Comparison of ENCODE assay signal across 11 cellular contexts in genomic region chr2:131529864-131530445, GRCh38. TPM values are rescaled to one million over a fixed set of nuclear protein-coding genes. Genes with fewer than 3 reads are reported as not detected.
DNase-seq lines count a peak whose midpoint lies in the region; ATAC-seq and TF ChIP-seq lines count a peak whose summit lies in the region.
"Not testable (repeated sequence)": the region's sequence is repeated elsewhere in the genome, so short reads cannot be mapped to it uniquely, and the experiment has no call there.
"Had no signal": no experiment of that assay in that cellular context is flagged by ENCODE, and none has a peak within 500 bp of the region (broad histone marks: within the 10 kb centered on the region; RNA-seq: fewer than 3 reads in every experiment).

No MANE protein-coding gene starts in this region.

- intact Hi-C loops in colonic mucosa (cut with DNase I); sciatic nerve (cut with DNase I); vagina (cut with DNase I): not testable (repeated sequence)

- H3K4me3 Mint-ChIP-seq in CD4-positive, CD25-positive, alpha-beta regulatory T cell = peak overlapping the region in 3 of 4 donors; percentile 60 to 73 (median 71)
- peak overlapping the region in 6 of 10 donors; percentile 41 to 89 (median 77) for H3K4me3 Mint-ChIP-seq in naive thymus-derived CD8-positive, alpha-beta T cell

- not testable (repeated sequence) for H3K27me3 Mint-ChIP-seq in CD4-positive, CD25-positive, alpha-beta regulatory T cell; naive thymus-derived CD8-positive, alpha-beta T cell

- H3K9ac ChIP-seq in KMS-11; colonic mucosa (ENCODE audit: low read depth in 2 of 2, low read length in 2 of 2): not testable (repeated sequence)

- H3K9me3 Mint-ChIP-seq in CD4-positive, CD25-positive, alpha-beta regulatory T cell; naive thymus-derived CD8-positive, alpha-beta T cell: not testable (repeated sequence)

- peak overlapping the region; percentile 98; the same call in 1 of the 2 replicates for H3K4me2 ChIP-seq in KMS-11

- not testable (repeated sequence) for TF ChIP-seq POLR2A in vagina (IDR thresholded peaks at IDR 0.05)

- H2AFZ ChIP-seq in KMS-11 (ENCODE audit: low read depth) = peak overlapping the region; percentile 76

- not testable (repeated sequence) for DNase-seq in CD4-positive, CD25-positive, alpha-beta regulatory T cell
- peak; percentile 47 for DNase-seq in activated CD8-positive, alpha-beta memory T cell treated with anti-CD3 and anti-CD28 coated beads for 24 hours
- DNase-seq in colonic mucosa (peak; percentile 6), sciatic nerve (ENCODE audit: low spot score) (peak; percentile 39), vagina (ENCODE audit: extremely low spot score in 2 of 2) (peak; percentile 44 to 85)
- DNase-seq in naive thymus-derived CD8-positive, alpha-beta T cell = peak in 1 of 10 donors; percentile 11

- not testable (repeated sequence) for TF ChIP-seq CTCF in KMS-11 (conservative IDR thresholded peaks at IDR 0.05; ENCODE audit: low read depth, low read length); colonic mucosa (IDR thresholded peaks at IDR 0.05); vagina (IDR thresholded peaks at IDR 0.05)

- not testable (repeated sequence) for H4K20me1 ChIP-seq in KMS-11 (ENCODE audit: insufficient read depth)

- H3K27ac ChIP-seq in CD4-positive, CD25-positive, alpha-beta regulatory T cell (ENCODE audit: insufficient read depth, low read length, poor library complexity, severe bottlenecking); colonic mucosa; vagina: not testable (repeated sequence)
- H3K27ac ChIP-seq in KMS-11 = peak overlapping the region; percentile 42; the same call in 1 of the 2 replicates

- not testable (repeated sequence) for H3K79me2 ChIP-seq in KMS-11 (ENCODE audit: insufficient read depth, low read depth)

- H3K4me3 ChIP-seq in CD4-positive, CD25-positive, alpha-beta regulatory T cell (ENCODE audit: low read depth, low read length); KMS-11 (IDR thresholded peaks at IDR 0.05; ENCODE audit: insufficient read depth, low read depth, low read length); colonic mucosa; vagina: not testable (repeated sequence)

- not testable (repeated sequence) for H3K27me3 ChIP-seq in CD4-positive, CD25-positive, alpha-beta regulatory T cell (ENCODE audit: control insufficient read depth, insufficient read depth, low read length); KMS-11 (ENCODE audit: insufficient read depth, low read depth); colonic mucosa; vagina

- peaks cover 0 to 12% (median 3%) of the 10 kb centered on the region in 4 donors for H3K4me1 Mint-ChIP-seq in CD4-positive, CD25-positive, alpha-beta regulatory T cell
- peaks cover 4 to 16% (median 14%) of the 10 kb centered on the region in 4 donors for H3K4me1 Mint-ChIP-seq in naive thymus-derived CD8-positive, alpha-beta T cell

- not testable (repeated sequence) for H3K9me3 ChIP-seq in CD4-positive, CD25-positive, alpha-beta regulatory T cell (ENCODE audit: control insufficient read depth in 2 of 2, low read length in 2 of 2); colonic mucosa; vagina

- POLR2A ChIA-PET in naive thymus-derived CD8-positive, alpha-beta T cell (lab: Charles Lee) = not testable (repeated sequence)

- not testable (repeated sequence) for ATAC-seq in CD4-positive, CD25-positive, alpha-beta regulatory T cell (ENCODE audit: low read depth in 2 of 2); naive thymus-derived CD8-positive, alpha-beta T cell; sciatic nerve
- peak; percentile 4 for ATAC-seq in GM19351 (IDR thresholded peaks at IDR 0.05; ENCODE audit: unreplicated experiment)

- not testable (repeated sequence) for H3K36me3 Mint-ChIP-seq in CD4-positive, CD25-positive, alpha-beta regulatory T cell; naive thymus-derived CD8-positive, alpha-beta T cell

- H3K27ac Mint-ChIP-seq in CD4-positive, CD25-positive, alpha-beta regulatory T cell = not testable (repeated sequence)
- peak overlapping the region in 1 of 10 donors; percentile 69 for H3K27ac Mint-ChIP-seq in naive thymus-derived CD8-positive, alpha-beta T cell

- H3K36me3 ChIP-seq in CD4-positive, CD25-positive, alpha-beta regulatory T cell (ENCODE audit: control insufficient read depth, insufficient read depth, low read length); KMS-11 (ENCODE audit: insufficient read depth); colonic mucosa; vagina: not testable (repeated sequence)

- not testable (repeated sequence) for H3K4me1 ChIP-seq in CD4-positive, CD25-positive, alpha-beta regulatory T cell (ENCODE audit: control insufficient read depth, insufficient read depth, low read length, poor library complexity, severe bottlenecking); colonic mucosa; vagina
- peaks cover 16% of the 10 kb centered on the region for H3K4me1 ChIP-seq in KMS-11 (ENCODE audit: low read depth, poor library complexity, severe bottlenecking)

RNA-seq across cellular contexts. Expression of gene CCDC74A, which starts 2.3 kb away (rescaled TPM):
- total RNA-seq in CD4-positive, CD25-positive, alpha-beta regulatory T cell = 0.49 TPM
- under 1 TPM in 2 of 4 donors, not detected in 2; 0.29 to 0.31 TPM for polyA plus RNA-seq in CD4-positive, CD25-positive, alpha-beta regulatory T cell
- total RNA-seq in colonic mucosa = 1 to 10 TPM; 2.0 to 4.1 TPM
- under 1 TPM; 0.44 to 0.49 TPM for total RNA-seq in naive thymus-derived CD8-positive, alpha-beta T cell
- under 1 TPM in 1 of 3 donors, not detected in 2; 0.53 TPM for polyA plus RNA-seq in naive thymus-derived CD8-positive, alpha-beta T cell
- total RNA-seq in sciatic nerve = 12.8 TPM
- 10.8 TPM for total RNA-seq in vagina

RNA-seq across cellular contexts. Expression of gene MZT2A, which starts 37.8 kb away (rescaled TPM):
- 97.9 TPM for total RNA-seq in CD4-positive, CD25-positive, alpha-beta regulatory T cell
- polyA plus RNA-seq in CD4-positive, CD25-positive, alpha-beta regulatory T cell = 100 to 1,000 TPM; 114 to 201 (median 151) TPM
- total RNA-seq in colonic mucosa (100 to 1,000 TPM; 120 to 125 TPM), sciatic nerve (71.0 TPM), vagina (140 TPM)
- total RNA-seq in naive thymus-derived CD8-positive, alpha-beta T cell = 10 to 100 TPM; 95.6 to 99.1 TPM
- 100 to 1,000 TPM; 103 to 156 (median 104) TPM for polyA plus RNA-seq in naive thymus-derived CD8-positive, alpha-beta T cell

RNA-seq across cellular contexts. Expression of gene TUBA3D, which starts 54.0 kb away (rescaled TPM):
- not detected for total RNA-seq in CD4-positive, CD25-positive, alpha-beta regulatory T cell
- polyA plus RNA-seq in CD4-positive, CD25-positive, alpha-beta regulatory T cell = not detected
- total RNA-seq in colonic mucosa (not detected), sciatic nerve (not detected), vagina (0.74 TPM)
- total RNA-seq in naive thymus-derived CD8-positive, alpha-beta T cell = not detected
- polyA plus RNA-seq in naive thymus-derived CD8-positive, alpha-beta T cell = not detected
- total RNA-seq: Calu3, G401, PC-9 had no signal
